33 cellular contexts compared by ENCODE assay signal in genomic region chr10:48452879-48453412, GRCh38.
DNase-seq lines count a peak whose midpoint lies in the region; ATAC-seq and TF ChIP-seq lines count a peak whose summit lies in the region.
"Had no signal": no experiment of that assay in that cellular context is flagged by ENCODE, and none has a peak within 500 bp of the region (broad histone marks: within the 10 kb centered on the region; RNA-seq: fewer than 3 reads in every experiment).

No MANE protein-coding gene starts in this region.

- H3K27ac Mint-ChIP-seq in CD14-positive monocyte (peak overlapping the region in 1 of 7 donors; percentile 62), HFFc6 (peak overlapping the region; percentile 11; the same call in 1 of the 2 replicates)
- H3K27ac Mint-ChIP-seq: activated T-cell treated with anti-CD3 and anti-CD28 coated beads, Interleukin-2, amount 50 U/mL, for 24 hours; dendritic cell treated with granulocyte-macrophage colony-stimulating factor and Interleukin-4, amounts not matched to agents 40 ng/mL and 50 ng/mL, for 4 days; stimulated activated naive CD8-positive, alpha-beta T cell treated with anti-CD3 and anti-CD28 coated beads, Interleukin-15, amount 100 ng/mL, for 72 hours; WTC11 had no signal

- WGBS in lung, 2 donors, result 81 to 82% methylated on average over 6 of the region's 6 CpGs
- WGBS in sigmoid colon, 2 donors, result 67 to 82% methylated on average over 6 of the region's 6 CpGs

- H3K4me3 ChIP-seq in lung (no peak overlapping the region), sigmoid colon (no peak overlapping the region)
- H3K4me3 ChIP-seq: HAP-1, mucosa of descending colon, ovary, SK-N-MC, smooth muscle cell, uterus had no signal

- no peak overlapping the region for H3K27ac ChIP-seq in lung (ENCODE audit: low read depth in 1 of 2, low read length in 1 of 2)
- no peak overlapping the region for H3K27ac ChIP-seq in sigmoid colon
- H3K27ac ChIP-seq: KMS-11, ovary, SK-N-MC, uterus had no signal

- H3K36me3 ChIP-seq in lung (ENCODE audit: control insufficient read depth in 2 of 2, insufficient read depth in 2 of 2, low read length in 2 of 2) (no peaks in the 10 kb centered on the region), sigmoid colon (no peaks in the 10 kb centered on the region)
- H3K36me3 ChIP-seq: HAP-1, ovary, uterus had no signal

- H3K4me3 Mint-ChIP-seq in CD14-positive monocyte, result no peak overlapping the region
- no peak overlapping the region for H3K4me3 Mint-ChIP-seq in HFFc6
- H3K4me3 Mint-ChIP-seq: activated T-cell treated with anti-CD3 and anti-CD28 coated beads, Interleukin-2, amount 50 U/mL, for 24 hours; central memory CD8-positive, alpha-beta T cell; dendritic cell treated with granulocyte-macrophage colony-stimulating factor and Interleukin-4, amounts not matched to agents 40 ng/mL and 50 ng/mL, for 4 days; nephron; stimulated activated naive CD8-positive, alpha-beta T cell treated with anti-CD3 and anti-CD28 coated beads, Interleukin-15, amount 100 ng/mL, for 72 hours; WTC11 had no signal

- peaks cover 0 to 7% of the 10 kb centered on the region in 2 donors for H3K4me1 ChIP-seq in lung (ENCODE audit: control insufficient read depth in 2 of 2, insufficient read depth in 2 of 2, low read length in 2 of 2)
- peaks cover 0 to 14% (median 10%) of the 10 kb centered on the region in 4 donors for H3K4me1 ChIP-seq in sigmoid colon
- H3K4me1 ChIP-seq: HAP-1, uterus had no signal

- no peaks in the 10 kb centered on the region for H3K27me3 ChIP-seq in lung (ENCODE audit: control insufficient read depth, insufficient read depth)
- H3K27me3 ChIP-seq in sigmoid colon, result no peaks in the 10 kb centered on the region
- H3K27me3 ChIP-seq: ovary, uterus had no signal

- TF ChIP-seq CTCF in CD14-positive monocyte (IDR thresholded peaks at IDR 0.05) (no peak), HFFc6 (IDR thresholded peaks at IDR 0.05) (no peak), lung (IDR thresholded peaks at IDR 0.05; ENCODE audit: control extremely low read depth, extremely low read depth) (no peak), sigmoid colon (IDR thresholded peaks at IDR 0.05) (no peak)

- ATAC-seq in lung (ENCODE audit: insufficient read depth, low FRiP score) (no peak), GM21381 (IDR thresholded peaks at IDR 0.05; ENCODE audit: unreplicated experiment) (no peak), left colon (no peak)
- ATAC-seq: mucosa of descending colon; stimulated activated naive CD8-positive, alpha-beta T cell treated with anti-CD3 and anti-CD28 coated beads, Interleukin-15, amount 100 ng/mL, for 72 hours; WTC11 had no signal

- H3K9me3 Mint-ChIP-seq in CD14-positive monocyte, result no peaks in the 10 kb centered on the region
- H3K9me3 Mint-ChIP-seq in HFFc6, result no peaks in the 10 kb centered on the region
- H3K9me3 Mint-ChIP-seq: activated T-cell treated with anti-CD3 and anti-CD28 coated beads, Interleukin-2, amount 50 U/mL, for 24 hours; central memory CD8-positive, alpha-beta T cell; dendritic cell treated with granulocyte-macrophage colony-stimulating factor and Interleukin-4, amounts not matched to agents 40 ng/mL and 50 ng/mL, for 4 days; nephron; stimulated activated naive CD8-positive, alpha-beta T cell treated with anti-CD3 and anti-CD28 coated beads, Interleukin-15, amount 100 ng/mL, for 72 hours; WTC11 had no signal

- no peak for TF ChIP-seq EP300 in sigmoid colon (IDR thresholded peaks at IDR 0.05)

- no peaks in the 10 kb centered on the region for H3K36me3 Mint-ChIP-seq in CD14-positive monocyte
- peaks cover 18% of the 10 kb centered on the region for H3K36me3 Mint-ChIP-seq in HFFc6 (ENCODE audit: low read depth)
- H3K36me3 Mint-ChIP-seq: WTC11 had no signal

- no peak for TF ChIP-seq POLR2A in sigmoid colon (IDR thresholded peaks at IDR 0.05)

- peaks cover 0 to 3% (median 1%) of the 10 kb centered on the region in 3 donors for H3K27me3 Mint-ChIP-seq in CD14-positive monocyte (ENCODE audit: low read depth in 3 of 3)
- peaks cover 18% of the 10 kb centered on the region for H3K27me3 Mint-ChIP-seq in HFFc6 (ENCODE audit: insufficient read depth)

- H3K4me1 Mint-ChIP-seq in CD14-positive monocyte, result peaks cover 16% of the 10 kb centered on the region
- H3K4me1 Mint-ChIP-seq in HFFc6 (ENCODE audit: low read depth), result peaks cover 16% of the 10 kb centered on the region
- H3K4me1 Mint-ChIP-seq: central memory CD8-positive, alpha-beta T cell; stimulated activated naive CD8-positive, alpha-beta T cell treated with anti-CD3 and anti-CD28 coated beads, Interleukin-15, amount 100 ng/mL, for 72 hours had no signal

- peak; percentile 27 for DNase-seq in CD14-positive monocyte (ENCODE audit: low spot score)
- DNase-seq in HFFc6, result no peak
- peak; percentile 26 for DNase-seq in lung (ENCODE audit: low spot score)
- peak; percentile 59 for DNase-seq in sigmoid colon
- DNase-seq in medulla oblongata (ENCODE audit: extremely low spot score), result no peak
- no peak for DNase-seq in left colon
- DNase-seq: ACHN; activated CD4-positive, alpha-beta T cell treated with anti-CD3 and anti-CD28 coated beads, Interleukin-2, amount 50 U/mL, for 1 hour; activated naive CD4-positive, alpha-beta T cell; C1 segment of cervical spinal cord; DMS79 treated with DMSO at 0.1 percent for 48 hours; erythroblast; GF-D8; NCI-H1930; NCI-H524 treated with DMSO at 0.1 percent for 48 hours; NK-92 treated with Interleukin-12 subunit alpha and Interleukin-12 subunit beta, amount 100 ng/mL, for 24 hours; retina; stimulated activated CD4-positive, alpha-beta T cell treated with anti-CD3 and anti-CD28 coated beads, Interleukin-1b, Interleukin-23, amount 100 ng/mL, for 48 hours; stimulated activated naive CD8-positive, alpha-beta T cell treated with anti-CD3 and anti-CD28 coated beads, Interleukin-15, amount 100 ng/mL, for 72 hours; T-helper 1 cell; uterus had no signal

- intact Hi-C loops in CD14-positive monocyte (cut with micrococcal nuclease), result no loop called here
- intact Hi-C loops in sigmoid colon (cut with DNase I), result no loop called here
- intact Hi-C loops in left colon (cut with DNase I, micrococcal nuclease), result no loop called here

- H3K9me3 ChIP-seq in lung (ENCODE audit: control insufficient read depth in 2 of 2, insufficient read depth in 1 of 2, low read length in 1 of 2) (no peaks in the 10 kb centered on the region), sigmoid colon (no peaks in the 10 kb centered on the region)
- H3K9me3 ChIP-seq: HAP-1, mucosa of descending colon, ovary, uterus had no signal

Comparison
In these comparisons a context has a peak if more than half of its experiments do, and no peak if none do; other contexts are left out.
1. DNase-seq: peak in CD14-positive monocyte (single experiment), lung (single experiment) and sigmoid colon (single experiment); none in HFFc6 (single experiment), medulla oblongata (single experiment) and left colon (0 of 2).